In the genomic region with DNA sequence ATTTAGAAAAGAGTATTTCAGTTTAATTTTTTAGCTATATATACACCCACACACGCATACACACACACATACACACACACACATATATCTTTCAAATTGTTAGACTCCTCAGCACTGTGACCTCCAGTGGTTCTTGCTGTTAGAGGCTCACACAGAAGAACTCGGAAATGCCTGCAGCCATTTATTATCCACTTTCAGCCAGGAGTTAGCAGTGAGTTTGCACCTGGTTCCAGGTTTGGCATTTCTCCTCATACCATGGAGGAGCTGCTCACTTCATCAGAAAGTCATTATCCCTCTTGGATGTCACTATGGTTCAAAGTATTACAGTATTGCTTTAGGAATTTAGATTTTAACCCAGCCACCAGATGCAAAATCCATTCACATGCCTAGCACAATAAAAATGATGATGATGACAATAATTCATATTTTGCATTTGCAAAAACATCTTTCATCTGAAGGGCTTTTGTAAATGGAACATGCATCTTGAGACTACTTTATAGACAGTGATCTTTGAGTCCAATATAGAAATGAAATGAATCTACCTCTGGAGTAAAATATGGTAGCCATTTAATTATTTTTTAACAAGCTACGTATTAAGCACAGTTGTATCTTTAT, we compare ENCODE assay signal across 1 cellular context.
TF ChIP-seq lines count a peak whose summit lies in the region.

No MANE protein-coding gene starts in this region.

TF ChIP-seq in HepG2, 621 proteins besides CTCF, POLR2A, EP300 and RAD21 (continued from another document):
- TF ChIP-seq MAFF (IDR thresholded peaks at IDR 0.05; ENCODE audit: low read depth, low read length) (peak; percentile 76), ETV6 (CRISPR knock-in tag; conservative IDR thresholded peaks at IDR 0.05) (no peak), ZNF672 (CRISPR knock-in tag; IDR thresholded peaks at IDR 0.05) (no peak), KDM4B (CRISPR knock-in tag; IDR thresholded peaks at IDR 0.05) (no peak), KDM2A (CRISPR knock-in tag; IDR thresholded peaks at IDR 0.05; ENCODE audit: borderline replicate concordance, low read depth) (no peak), ZNF75D (CRISPR knock-in tag; IDR thresholded peaks at IDR 0.05; ENCODE audit: borderline replicate concordance) (no peak), CBX2 (IDR thresholded peaks at IDR 0.05; ENCODE audit: low read depth, low read length) (no peak), CBX2 (CRISPR knock-in tag; IDR thresholded peaks at IDR 0.05; ENCODE audit: low read depth) (no peak), ZBTB1 (CRISPR knock-in tag; IDR thresholded peaks at IDR 0.05; ENCODE audit: borderline replicate concordance) (no peak), MTF1 (CRISPR knock-in tag; IDR thresholded peaks at IDR 0.05) (no peak), THAP7 (CRISPR knock-in tag; IDR thresholded peaks at IDR 0.05) (no peak), MAFK (conservative IDR thresholded peaks at IDR 0.05 in 1 of 2, IDR thresholded peaks at IDR 0.05 in 1 of 2; ENCODE audit: low read length in 2 of 2) (peak; percentile 79 to 82), ZNF781 (CRISPR knock-in tag; IDR thresholded peaks at IDR 0.05; ENCODE audit: borderline replicate concordance, not compliant biosample characterization) (no peak), PHF21A (CRISPR knock-in tag; IDR thresholded peaks at IDR 0.05) (no peak), ZNF207 (IDR thresholded peaks at IDR 0.05; ENCODE audit: borderline replicate concordance) (no peak), LRRFIP1 (CRISPR knock-in tag; conservative IDR thresholded peaks at IDR 0.05) (no peak)
- TF ChIP-seq, protein P1, sequence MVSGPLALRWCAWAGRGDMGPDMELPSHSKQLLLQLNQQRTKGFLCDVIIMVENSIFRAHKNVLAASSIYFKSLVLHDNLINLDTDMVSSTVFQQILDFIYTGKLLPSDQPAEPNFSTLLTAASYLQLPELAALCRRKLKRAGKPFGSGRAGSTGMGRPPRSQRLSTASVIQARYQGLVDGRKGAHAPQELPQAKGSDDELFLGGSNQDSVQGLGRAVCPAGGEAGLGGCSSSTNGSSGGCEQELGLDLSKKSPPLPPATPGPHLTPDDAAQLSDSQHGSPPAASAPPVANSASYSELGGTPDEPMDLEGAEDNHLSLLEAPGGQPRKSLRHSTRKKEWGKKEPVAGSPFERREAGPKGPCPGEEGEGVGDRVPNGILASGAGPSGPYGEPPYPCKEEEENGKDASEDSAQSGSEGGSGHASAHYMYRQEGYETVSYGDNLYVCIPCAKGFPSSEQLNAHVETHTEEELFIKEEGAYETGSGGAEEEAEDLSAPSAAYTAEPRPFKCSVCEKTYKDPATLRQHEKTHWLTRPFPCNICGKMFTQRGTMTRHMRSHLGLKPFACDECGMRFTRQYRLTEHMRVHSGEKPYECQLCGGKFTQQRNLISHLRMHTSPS (CRISPR knock-in tag; IDR thresholded peaks at IDR 0.05; ENCODE audit: low read depth): no peak
TF ChIP-seq in HepG2: peak in this region for 2.
